In genomic region chr6:3228046-3228671, GRCh38 we compare ENCODE assay signal across 8 cellular contexts. TPM values are rescaled to one million over a fixed set of nuclear protein-coding genes. Genes with fewer than 3 reads are reported as not detected.
DNase-seq lines count a peak whose midpoint lies in the region; ATAC-seq and TF ChIP-seq lines count a peak whose summit lies in the region.

No MANE protein-coding gene starts in this region.

- peaks cover 0 to 8% of the 10 kb centered on the region in 2 donors for H3K36me3 Mint-ChIP-seq in naive B cell

- H3K4me3 ChIP-seq in astrocyte of the cerebellum (ENCODE audit: low read depth, low read length): peak overlapping the region; percentile 47

- peaks cover 0 to 3% (median 0%) of the 10 kb centered on the region in 7 donors for H3K9me3 Mint-ChIP-seq in naive B cell

- no peak for TF ChIP-seq CTCF in astrocyte of the cerebellum (IDR thresholded peaks at IDR 0.05; ENCODE audit: low read depth, low read length, missing control alignments)

- no peak overlapping the region for H3K27ac Mint-ChIP-seq in naive B cell

- peaks cover 55 to 88% (median 79%) of the 10 kb centered on the region in 3 donors for H3K27me3 Mint-ChIP-seq in naive B cell

- H3K4me1 Mint-ChIP-seq in naive B cell: peaks cover 42 to 56% (median 48%) of the 10 kb centered on the region in 3 donors

- H3K4me3 Mint-ChIP-seq in naive B cell: peak overlapping the region; percentile 61 to 90 (median 82)

- peak; percentile 56 for ATAC-seq in naive B cell (ENCODE audit: low read depth in 2 of 2)
- no peak for ATAC-seq in GM18861 (IDR thresholded peaks at IDR 0.05; ENCODE audit: unreplicated experiment)
- ATAC-seq in GM18858 (IDR thresholded peaks at IDR 0.05; ENCODE audit: unreplicated experiment): no peak

- in situ Hi-C loops in astrocyte of the cerebellum (cut with HindIII; ENCODE audit: low sequenced_read_pairs): no loop called here

- DNase-seq in NCI-H82 (lab: John Stamatoyannopoulos, UW) (peak; percentile 67), NCI-H82 treated with DMSO at 0.1 percent for 48 hours (lab: John Stamatoyannopoulos, UW; ENCODE audit: unreplicated experiment) (no peak), NCI-H2227 treated with DMSO at 0.1 percent for 48 hours (lab: John Stamatoyannopoulos, UW) (peak; percentile 89), astrocyte of the cerebellum (ENCODE audit: low read depth) (no peak), naive B cell (peak; percentile 42), pons (ENCODE audit: low spot score) (no peak)

RNA-seq across cellular contexts. Expression of gene TUBB2B, which starts 0.7 kb away (rescaled TPM):
- under 1 TPM in 3 of 6 donors, not detected in 3; 0.15 to 0.83 (median 0.36) TPM for polyA plus RNA-seq in naive B cell (ENCODE audit: low read depth in 6 of 6)

RNA-seq across cellular contexts. Expression of gene PSMG4, which starts 30.6 kb away (rescaled TPM):
- polyA plus RNA-seq in naive B cell (ENCODE audit: low read depth in 6 of 6): 10 to 100 TPM; 37.9 to 63.0 (median 51.5) TPM

Comparison
In these comparisons a context has a peak if more than half of its experiments do, and no peak if none do; other contexts are left out.
1. DNase-seq: peak in NCI-H82 (single experiment), NCI-H2227 treated with DMSO at 0.1 percent for 48 hours (single experiment) and naive B cell (single experiment); none in NCI-H82 treated with DMSO at 0.1 percent for 48 hours (single experiment), astrocyte of the cerebellum (single experiment) and pons (single experiment).
2. ATAC-seq: peak in naive B cell (2 of 2); none in GM18861 (single experiment) and GM18858 (single experiment).